In the genomic region with DNA sequence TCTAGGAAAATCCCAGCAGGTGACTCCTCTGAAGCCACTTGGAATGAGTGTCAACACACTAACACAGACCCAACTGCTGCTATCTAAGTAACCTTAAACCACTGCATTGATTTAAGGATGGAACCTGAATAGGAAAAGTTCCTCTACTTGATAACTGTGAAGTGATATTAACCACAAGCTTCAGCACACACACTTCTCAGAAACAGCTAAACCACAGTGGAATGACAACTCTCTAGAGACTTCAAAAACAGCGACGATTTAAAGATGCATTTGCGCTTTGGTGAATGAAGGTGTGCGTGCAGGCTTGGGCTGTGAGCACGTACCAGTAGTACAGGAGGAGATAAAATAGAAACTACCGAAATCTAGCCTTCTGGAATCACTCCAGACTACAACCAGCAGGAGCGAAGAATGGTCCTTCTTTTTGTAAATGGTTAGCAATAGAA, we compare ENCODE assay signal across 8 cellular contexts.
A peak's percentile ranks its signal among the peaks of the same experiment; 100 is the strongest.
DNase-seq lines count a peak whose midpoint lies in the region; ATAC-seq and TF ChIP-seq lines count a peak whose summit lies in the region.

No MANE protein-coding gene starts in this region.

- no TSS peak for BruUV-seq in A673 (replicated peaks; lab: Mats Ljungman, UMichigan)

- H2BK120ac ChIP-seq in trophoblast cell (ENCODE audit: insufficient read depth, low read length, poor library complexity) = no peak overlapping the region

- H3K9me3 ChIP-seq in A673 (ENCODE audit: low read depth, low read length, poor library complexity, severe bottlenecking) (no peaks in the 10 kb centered on the region), MM.1S (replicated peaks; ENCODE audit: insufficient read depth, low read length) (no peaks in the 10 kb centered on the region), trophoblast cell (ENCODE audit: insufficient read depth, low read depth, low read length) (no peaks in the 10 kb centered on the region), aorta (ENCODE audit: control insufficient read depth, low read length) (no peaks in the 10 kb centered on the region), WERI-Rb-1 (ENCODE audit: severe bottlenecking) (no peaks in the 10 kb centered on the region)

- no peak overlapping the region for H2BK5ac ChIP-seq in trophoblast cell (ENCODE audit: low read depth, low read length, poor library complexity)

- peaks cover 42% of the 10 kb centered on the region for H3K4me1 ChIP-seq in A673 (ENCODE audit: insufficient read depth, low read length, poor library complexity, severe bottlenecking)
- peaks cover 8% of the 10 kb centered on the region for H3K4me1 ChIP-seq in MM.1S (ENCODE audit: low read length)
- H3K4me1 ChIP-seq in trophoblast cell (ENCODE audit: control insufficient read depth in 1 of 2, insufficient read depth in 2 of 2, low read length in 2 of 2) = no peaks in the 10 kb centered on the region
- peaks cover 0 to 6% of the 10 kb centered on the region in 2 donors for H3K4me1 ChIP-seq in aorta (ENCODE audit: control insufficient read depth in 1 of 2, insufficient read depth in 2 of 2, low read length in 2 of 2)

- H2AK5ac ChIP-seq in trophoblast cell (ENCODE audit: low read length) = no peak overlapping the region

- H3K36me3 Mint-ChIP-seq in activated CD8-positive, alpha-beta T cell treated with anti-CD3 and anti-CD28 coated beads, Interleukin-2, amount 10 ng/mL, durations not matched to agents 7 days and 5 days (ENCODE audit: low read depth) = peaks cover 29% of the 10 kb centered on the region

- H3K27me3 ChIP-seq in A673 (replicated peaks; ENCODE audit: insufficient read depth, low read depth, low read length, poor library complexity) (no peaks in the 10 kb centered on the region), MM.1S (replicated peaks; ENCODE audit: insufficient read depth, low read length) (no peaks in the 10 kb centered on the region), trophoblast cell (ENCODE audit: insufficient read depth, low read length) (no peaks in the 10 kb centered on the region), aorta (ENCODE audit: control insufficient read depth in 1 of 2, insufficient read depth in 2 of 2, low read length in 1 of 2) (no peaks in the 10 kb centered on the region), WERI-Rb-1 (ENCODE audit: insufficient read depth, low read depth, severe bottlenecking) (no peaks in the 10 kb centered on the region)

- peaks cover 44% of the 10 kb centered on the region for H3K4me1 Mint-ChIP-seq in activated CD8-positive, alpha-beta T cell treated with anti-CD3 and anti-CD28 coated beads, Interleukin-2, amount 10 ng/mL, durations not matched to agents 7 days and 5 days (ENCODE audit: low read depth)

- TF ChIP-seq CTCF in A673 (conservative IDR thresholded peaks at IDR 0.05; ENCODE audit: low read depth, low read length) = no peak
- no peak for TF ChIP-seq CTCF in MM.1S (IDR thresholded peaks at IDR 0.05; ENCODE audit: low read length)
- no peak for TF ChIP-seq CTCF in fibroblast of mammary gland (conservative IDR thresholded peaks at IDR 0.05; ENCODE audit: control insufficient read depth, insufficient read depth, low read depth, low read length)
- TF ChIP-seq CTCF in WERI-Rb-1 (IDR thresholded peaks at IDR 0.05; ENCODE audit: low read depth, low read length) = no peak

- H3K23ac ChIP-seq in trophoblast cell (ENCODE audit: low read length) = no peak overlapping the region

- peaks cover 27% of the 10 kb centered on the region for H3F3A ChIP-seq in MM.1S (ENCODE audit: insufficient read depth, low read length)

- peak; percentile 20 for TF ChIP-seq POLR2A in GM19099 (IDR thresholded peaks at IDR 0.05; ENCODE audit: extremely low read depth, insufficient read length, low read depth)

- H3K9me3 Mint-ChIP-seq in activated CD8-positive, alpha-beta T cell treated with anti-CD3 and anti-CD28 coated beads, Interleukin-2, amount 10 ng/mL, durations not matched to agents 7 days and 5 days (ENCODE audit: insufficient read depth) = no peaks in the 10 kb centered on the region

- no peaks in the 10 kb centered on the region for H3K9me2 ChIP-seq in MM.1S (replicated peaks; ENCODE audit: insufficient read depth, low read length)

- H3K14ac ChIP-seq in trophoblast cell (ENCODE audit: low read length) = no peak overlapping the region

- ATAC-seq in activated CD8-positive, alpha-beta T cell treated with anti-CD3 and anti-CD28 coated beads, Interleukin-2, amount 10 ng/mL, durations not matched to agents 7 days and 5 days = peak; percentile 67
- ATAC-seq in aorta (ENCODE audit: low FRiP score) = peak; percentile 3

- H3K36me3 ChIP-seq in A673 (ENCODE audit: insufficient read depth, low read length, poor library complexity, severe bottlenecking) (no peaks in the 10 kb centered on the region), MM.1S (replicated peaks; ENCODE audit: insufficient read depth, low read length) (no peaks in the 10 kb centered on the region), trophoblast cell (ENCODE audit: control insufficient read depth in 1 of 2, insufficient read depth in 2 of 2, low read length in 2 of 2) (peaks cover 4% of the 10 kb centered on the region in 2 experiments), aorta (ENCODE audit: control insufficient read depth in 1 of 2, insufficient read depth in 2 of 2, low read length in 1 of 2) (no peaks in the 10 kb centered on the region), WERI-Rb-1 (no peaks in the 10 kb centered on the region)

- H3K4me3 ChIP-seq in A673 (ENCODE audit: low read depth, low read length, poor library complexity, severe bottlenecking) (peak overlapping the region; percentile 79), MM.1S (ENCODE audit: low read length) (peak overlapping the region; percentile 83), fibroblast of mammary gland (ENCODE audit: control insufficient read depth, low read depth, low read length) (peak overlapping the region; percentile 83), trophoblast cell (ENCODE audit: low read depth, low read length) (peak overlapping the region; percentile 52), aorta (ENCODE audit: low read length in 2 of 2) (peak overlapping the region; percentile 36 to 43), WERI-Rb-1 (ENCODE audit: low read depth, low read length) (no peak overlapping the region)

- H2BK12ac ChIP-seq in trophoblast cell (ENCODE audit: low read length) = no peak overlapping the region

- H2AFZ ChIP-seq in MM.1S (ENCODE audit: low read length) = peak overlapping the region; percentile 81; the same call in 1 of the 2 replicates
- H2AFZ ChIP-seq in trophoblast cell (ENCODE audit: insufficient read depth, low read length, poor library complexity) = no peak overlapping the region

- H3K9ac ChIP-seq in MM.1S (ENCODE audit: low read length) (peak overlapping the region; percentile 70), trophoblast cell (ENCODE audit: low read length) (no peak overlapping the region)

- H3K4ac ChIP-seq in trophoblast cell (ENCODE audit: low read depth, low read length) = peak overlapping the region; percentile 33

- H3K27ac ChIP-seq in A673 (ENCODE audit: low read depth, low read length, poor library complexity, severe bottlenecking) = peak overlapping the region; percentile 76
- H3K27ac ChIP-seq in MM.1S (ENCODE audit: low read length) = peak overlapping the region; percentile 61; the same call in 1 of the 2 replicates
- peak overlapping the region; percentile 70 for H3K27ac ChIP-seq in trophoblast cell (ENCODE audit: low read depth, low read length)
- no peak overlapping the region for H3K27ac ChIP-seq in aorta (ENCODE audit: low read depth in 1 of 2, low read length in 2 of 2)
- no peak overlapping the region for H3K27ac ChIP-seq in WERI-Rb-1

- POLR2A ChIA-PET in A673 (lab: Charles Lee; ENCODE audit: low non-redundant PET) = interaction anchor here (0.6 to 0.7 kb wide), 2 partner anchors 10 to 68 kb away, joined by 3 read pairs; no protein-coding TSS in a partner anchor
- POLR2A ChIA-PET in activated CD8-positive, alpha-beta T cell treated with anti-CD3 and anti-CD28 coated beads, Interleukin-2, amount 10 ng/mL, durations not matched to agents 7 days and 5 days (lab: Charles Lee) = interaction anchor here (0.7 to 3.4 kb wide), 9 partner anchors 9 to 171 kb away, joined by 3 to 36 read pairs (median 5); partner anchors contain the start of gene SSH2

- H3K18ac ChIP-seq in trophoblast cell (ENCODE audit: low read length) = peak overlapping the region; percentile 29

- intact Hi-C loops in A673 (cut with micrococcal nuclease; ENCODE audit: unreplicated experiment) (loop anchor here (5.0 to 10.0 kb wide), 2 partner anchors 75 to 118 kb away; no protein-coding TSS in a partner anchor), aorta (cut with DNase I) (no loop called here)

- CTCF ChIA-PET in A673 (lab: Charles Lee) = interaction anchor here (0.6 to 1.1 kb wide), 2 partner anchors 19 to 153 kb away, joined by 3 to 4 read pairs; no protein-coding TSS in a partner anchor
- CTCF ChIA-PET in activated CD8-positive, alpha-beta T cell treated with anti-CD3 and anti-CD28 coated beads, Interleukin-2, amount 10 ng/mL, durations not matched to agents 7 days and 5 days (lab: Charles Lee) = interaction anchor here (0.7 to 4.8 kb wide), 15 partner anchors 12 to 171 kb away, joined by 3 to 33 read pairs (median 4); partner anchors contain the start of gene SSH2

- DNase-seq in A673 (ENCODE audit: low spot score) (peak; percentile 35), MM.1S (peak; percentile 78), fibroblast of mammary gland (ENCODE audit: low read depth) (peak; percentile 45), trophoblast cell (peak; percentile 23 to 59), aorta (no peak), WERI-Rb-1 (no peak)
- DNase-seq in activated CD8-positive, alpha-beta T cell treated with anti-CD3 and anti-CD28 coated beads, Interleukin-2, amount 10 ng/mL, durations not matched to agents 7 days and 5 days = peak; percentile 79

- no CpG with 5 or more reads among the region's 7 CpGs for WGBS in trophoblast cell (ENCODE audit: extremely low coverage, insufficient coverage, insufficient read length)
- 6 to 8% methylated on average over 7 of the region's 7 CpGs for WGBS in aorta, 2 donors

- peak overlapping the region; percentile 99 for H3K27ac Mint-ChIP-seq in activated CD8-positive, alpha-beta T cell treated with anti-CD3 and anti-CD28 coated beads, Interleukin-2, amount 10 ng/mL, durations not matched to agents 7 days and 5 days

- H3K27me3 Mint-ChIP-seq in activated CD8-positive, alpha-beta T cell treated with anti-CD3 and anti-CD28 coated beads, Interleukin-2, amount 10 ng/mL, durations not matched to agents 7 days and 5 days (ENCODE audit: low read depth) = no peaks in the 10 kb centered on the region

- peaks cover 6% of the 10 kb centered on the region for H3K79me1 ChIP-seq in trophoblast cell (ENCODE audit: low read length)

- no peaks in the 10 kb centered on the region for H4K20me1 ChIP-seq in MM.1S (ENCODE audit: insufficient read depth, low read length)

- H4K8ac ChIP-seq in trophoblast cell (ENCODE audit: low read depth, low read length) = no peak overlapping the region

- H4K12ac ChIP-seq in trophoblast cell (ENCODE audit: low read depth, low read length) = no peak overlapping the region

- H3K79me2 ChIP-seq in MM.1S (ENCODE audit: low read length) = peaks cover 21% of the 10 kb centered on the region
- peaks cover 7% of the 10 kb centered on the region for H3K79me2 ChIP-seq in trophoblast cell (ENCODE audit: control insufficient read depth, insufficient read depth, low read length, poor library complexity)

- H3K4me2 ChIP-seq in MM.1S (ENCODE audit: low read depth, low read length) = peak overlapping the region; percentile 82
- peak overlapping the region; percentile 85 for H3K4me2 ChIP-seq in trophoblast cell (ENCODE audit: low read length)

- no peak overlapping the region for H4K91ac ChIP-seq in trophoblast cell (ENCODE audit: low read depth, low read length)

- peak overlapping the region; percentile 87 for H3K4me3 Mint-ChIP-seq in activated CD8-positive, alpha-beta T cell treated with anti-CD3 and anti-CD28 coated beads, Interleukin-2, amount 10 ng/mL, durations not matched to agents 7 days and 5 days

Comparison
In these comparisons a context has a peak if more than half of its experiments do, and no peak if none do; other contexts are left out.
1. DNase-seq: peak in A673 (single experiment), MM.1S (single experiment), activated CD8-positive, alpha-beta T cell treated with anti-CD3 and anti-CD28 coated beads, Interleukin-2, amount 10 ng/mL, durations not matched to agents 7 days and 5 days (single experiment), fibroblast of mammary gland (single experiment) and trophoblast cell (2 of 2); none in aorta (0 of 2) and WERI-Rb-1 (single experiment).
2. H3K27ac ChIP-seq: peak in A673 (single experiment), MM.1S (single experiment) and trophoblast cell (single experiment); none in aorta (0 of 2) and WERI-Rb-1 (single experiment).